6 cellular contexts compared by ENCODE assay signal in the genomic region with DNA sequence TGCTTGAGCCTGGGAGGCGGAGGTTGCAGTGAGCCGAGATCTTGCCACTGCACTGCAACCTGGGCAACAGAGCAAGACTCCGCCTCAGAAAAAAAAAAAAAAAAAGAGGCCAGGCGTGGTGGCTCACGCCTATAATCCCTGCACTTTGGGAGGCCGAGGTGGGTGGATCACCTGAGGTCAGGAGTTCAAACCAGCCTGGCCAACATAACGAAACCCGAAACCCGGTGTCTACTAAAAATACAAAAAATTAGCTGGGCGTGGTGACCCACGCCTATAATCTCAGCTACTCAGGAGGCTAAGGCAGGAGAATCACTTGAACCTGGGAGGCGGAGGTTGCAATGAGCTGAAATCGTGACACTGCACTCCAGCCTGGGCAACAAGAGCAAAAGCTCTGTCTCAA. TPM values are rescaled to one million over a fixed set of nuclear protein-coding genes. Genes with fewer than 3 reads are reported as not detected.
DNase-seq lines count a peak whose midpoint lies in the region; ATAC-seq, FAIRE-seq and TF ChIP-seq lines count a peak whose summit lies in the region.
"Not testable (repeated sequence)": the region's sequence is repeated elsewhere in the genome, so short reads cannot be mapped to it uniquely, and the experiment has no call there.

No MANE protein-coding gene starts in this region.

- RAD21 ChIA-PET in HCT116 (lab: Charles Lee; ENCODE audit: low non-redundant PET in 1 of 2, low total read pairs in 2 of 2, uncharacterized antibody in 2 of 2, unreplicated experiment in 2 of 2), result interaction anchor here in 1 of 2 experiments (0.7 to 0.8 kb wide), 2 partner anchors 50 to 76 kb away, joined by 4 to 5 read pairs; no protein-coding TSS in a partner anchor

- not testable (repeated sequence) for TF ChIP-seq CTCF in HCT116 (IDR thresholded peaks at IDR 0.05 in 2 of 3, conservative IDR thresholded peaks at IDR 0.05 in 1 of 3; ENCODE audit: borderline replicate concordance in 1 of 3, insufficient read depth in 1 of 3, low read depth in 2 of 3, low read length in 2 of 3); MM.1S (IDR thresholded peaks at IDR 0.05; ENCODE audit: low read length); PC-9 (conservative IDR thresholded peaks at IDR 0.05); K562 (IDR thresholded peaks at IDR 0.05 in 2 of 3, conservative IDR thresholded peaks at IDR 0.05 in 1 of 3; ENCODE audit: insufficient read depth in 2 of 3, low read depth in 1 of 3, low read length in 3 of 3); mucosa of descending colon (IDR thresholded peaks at IDR 0.05); sigmoid colon (IDR thresholded peaks at IDR 0.05)

- intact Hi-C loops in HCT116 (cut with micrococcal nuclease); PC-9 (cut with micrococcal nuclease; ENCODE audit: unreplicated experiment); K562 (cut with micrococcal nuclease); mucosa of descending colon (cut with DNase I, micrococcal nuclease); sigmoid colon (cut with DNase I): not testable (repeated sequence)

- in situ Hi-C loops in K562 (cut with MboI), result not testable (repeated sequence)

- H3K27me3 ChIP-seq in HCT116 (ENCODE audit: insufficient read depth, low read length); MM.1S (replicated peaks; ENCODE audit: insufficient read depth, low read length); PC-9 (ENCODE audit: insufficient read depth, low read depth); K562 (ENCODE audit: control insufficient read depth in 2 of 2, insufficient read depth in 2 of 2, low read length in 2 of 2); sigmoid colon: not testable (repeated sequence)

- not testable (repeated sequence) for FAIRE-seq in K562 (lab: Jason Lieb, UNC)

- not testable (repeated sequence) for H2AFZ ChIP-seq in HCT116 (ENCODE audit: low read depth, low read length, poor library complexity, severe bottlenecking); MM.1S (ENCODE audit: low read length); PC-9; K562 (ENCODE audit: low read depth, low read length)

- H3K4me3 ChIP-seq in HCT116 (replicated peaks in 1 of 2; ENCODE audit: low read depth in 1 of 2, low read length in 2 of 2); MM.1S (ENCODE audit: low read length); PC-9; K562; mucosa of descending colon; sigmoid colon: not testable (repeated sequence)

- not testable (repeated sequence) for TF ChIP-seq EP300 in K562 (IDR thresholded peaks at IDR 0.05; ENCODE audit: low read length); sigmoid colon (IDR thresholded peaks at IDR 0.05)

- not testable (repeated sequence) for BruUV-seq in HCT116 (replicated peaks; lab: Mats Ljungman, UMichigan); PC-9 (replicated peaks; lab: Mats Ljungman, UMichigan); K562 (replicated peaks; lab: Mats Ljungman, UMichigan)

- ATAC-seq in HCT116 (peak; percentile 84), K562 (peak; percentile 42), mucosa of descending colon (peak; percentile 61)

- not testable (repeated sequence) for TF ChIP-seq POLR2A in HCT116 (IDR thresholded peaks at IDR 0.05; ENCODE audit: borderline replicate concordance, extremely low read depth, insufficient read depth, insufficient read length); K562 (conservative IDR thresholded peaks at IDR 0.05); sigmoid colon (IDR thresholded peaks at IDR 0.05)

- H3F3A ChIP-seq in MM.1S (ENCODE audit: insufficient read depth, low read length); PC-9 (ENCODE audit: insufficient read depth, low read depth): not testable (repeated sequence)

- POLR2A ChIA-PET in HCT116 (lab: Charles Lee), result interaction anchor here (0.6 to 1.2 kb wide), 2 partner anchors 25 to 26 kb away, joined by 3 to 4 read pairs; a partner anchor contains a TSS
- POLR2A ChIA-PET in PC-9 (lab: Charles Lee; ENCODE audit: unreplicated experiment), result interaction anchor here (0.6 kb wide), 2 partner anchors 28 to 128 kb away, joined by 3 to 7 read pairs; no protein-coding TSS in a partner anchor
- POLR2A ChIA-PET in K562 (lab: Yijun Ruan, JAX), result interaction anchor here (0.5 to 1.3 kb wide), 4 partner anchors 10 to 203 kb away, joined by 3 to 4 read pairs (median 4); no protein-coding TSS in a partner anchor

- H3K4me1 ChIP-seq in HCT116 (ENCODE audit: control insufficient read depth in 1 of 2, insufficient read depth in 2 of 2, low read length in 2 of 2), result peaks cover 18 to 31% of the 10 kb centered on the region in 2 experiments
- H3K4me1 ChIP-seq in MM.1S (ENCODE audit: low read length); PC-9 (replicated peaks; ENCODE audit: insufficient read depth); K562 (replicated peaks in 1 of 2; ENCODE audit: control insufficient read depth in 2 of 2, insufficient read depth in 2 of 2, low read length in 2 of 2); mucosa of descending colon (ENCODE audit: low read depth); sigmoid colon: not testable (repeated sequence)

- H3K9me2 ChIP-seq in HCT116 (ENCODE audit: insufficient read depth); MM.1S (replicated peaks; ENCODE audit: insufficient read depth, low read length); PC-9 (ENCODE audit: insufficient read depth): not testable (repeated sequence)

- not testable (repeated sequence) for H3K79me2 ChIP-seq in HCT116 (ENCODE audit: insufficient read depth, low read length); MM.1S (ENCODE audit: low read length); PC-9 (ENCODE audit: low read depth); K562 (ENCODE audit: control insufficient read depth, insufficient read depth, low read length)

- not testable (repeated sequence) for H3K9ac ChIP-seq in HCT116 (ENCODE audit: low read length); MM.1S (ENCODE audit: low read length); K562 (ENCODE audit: insufficient read depth in 1 of 2, low read depth in 2 of 2, low read length in 2 of 2)

- not testable (repeated sequence) for DNase-seq in HCT116 (ENCODE audit: low read depth, low spot score); K562 (ENCODE audit: extremely low read depth in 1 of 4, low spot score in 3 of 4); mucosa of descending colon
- peak; percentile 77 for DNase-seq in MM.1S
- DNase-seq in PC-9, result peak in 1 of 2 experiments; percentile 29
- peak; percentile 13 for DNase-seq in sigmoid colon

- peaks cover 18 to 27% of the 10 kb centered on the region in 2 experiments; a peak in 3 of 4 replicates for H3K36me3 ChIP-seq in HCT116 (ENCODE audit: control insufficient read depth in 1 of 2, insufficient read depth in 2 of 2, low read length in 2 of 2)
- not testable (repeated sequence) for H3K36me3 ChIP-seq in MM.1S (replicated peaks; ENCODE audit: insufficient read depth, low read length); PC-9 (ENCODE audit: low read depth); mucosa of descending colon (ENCODE audit: low read depth)
- H3K36me3 ChIP-seq in K562 (ENCODE audit: control insufficient read depth, insufficient read depth, low read length), result peaks cover 70% of the 10 kb centered on the region
- H3K36me3 ChIP-seq in sigmoid colon, result peaks cover 15 to 89% (median 30%) of the 10 kb centered on the region in 4 donors

- TF ChIP-seq RAD21 in HCT116 (IDR thresholded peaks at IDR 0.05; ENCODE audit: low read depth); K562 (CRISPR knock-in tag; conservative IDR thresholded peaks at IDR 0.05 in 1 of 2, IDR thresholded peaks at IDR 0.05 in 1 of 2): not testable (repeated sequence)

- 58% methylated on average over 12 of the region's 13 CpGs for WGBS in K562 (ENCODE audit: insufficient coverage, low coverage, missing lambda C conversion rate)
- 60 to 89% methylated on average over 13 of the region's 13 CpGs for WGBS in sigmoid colon, 2 donors

- peak overlapping the region; percentile 58 for H3K4me2 ChIP-seq in HCT116 (ENCODE audit: low read length)
- not testable (repeated sequence) for H3K4me2 ChIP-seq in MM.1S (ENCODE audit: low read depth, low read length); K562 (ENCODE audit: insufficient read depth, low read length)
- 0 out of 2 replicates have a peak overlapping the region, but pooled peaks have one; percentile 28 for H3K4me2 ChIP-seq in PC-9

- H3K9me1 ChIP-seq in K562 (ENCODE audit: control insufficient read depth, insufficient read depth, low read length), result not testable (repeated sequence)

- CTCF ChIA-PET in HCT116 (lab: Charles Lee); PC-9 (lab: Charles Lee); K562 (lab: Yijun Ruan, JAX; ENCODE audit: low intra/inter-chr PET ratio): not testable (repeated sequence)

- H4K20me1 ChIP-seq in HCT116 (ENCODE audit: insufficient read depth); MM.1S (ENCODE audit: insufficient read depth, low read length); PC-9 (ENCODE audit: insufficient read depth); K562 (replicated peaks; ENCODE audit: control insufficient read depth, insufficient read depth, low read length): not testable (repeated sequence)

- not testable (repeated sequence) for H3K27ac ChIP-seq in HCT116 (ENCODE audit: low read depth, low read length); MM.1S (ENCODE audit: low read length); K562 (ENCODE audit: extremely low read depth, low read depth, low read length); sigmoid colon
- H3K27ac ChIP-seq in PC-9, result peak overlapping the region; percentile 41; the same call in 1 of the 2 replicates

- not testable (repeated sequence) for H3K9me3 ChIP-seq in HCT116 (ENCODE audit: control insufficient read depth in 1 of 2, insufficient read depth in 1 of 2, low read depth in 1 of 2, low read length in 2 of 2); MM.1S (replicated peaks; ENCODE audit: insufficient read depth, low read length); PC-9 (ENCODE audit: insufficient read depth, low read depth); K562 (replicated peaks; ENCODE audit: control insufficient read depth, insufficient read depth, low read depth, low read length); mucosa of descending colon; sigmoid colon

RNA-seq across cellular contexts. Expression of a gene that starts 26.3 kb away (rescaled TPM):
- 124 TPM for total RNA-seq in HCT116 (2021; ENCODE audit: unreplicated experiment)
- 113 and 117 TPM in 2 replicates for polyA plus RNA-seq in HCT116 (2012)
- 134 and 156 TPM in 2 replicates for total RNA-seq in PC-9 (2021)
- total RNA-seq in K562 (2011; cell fraction: chromatin; rRNA removed; ENCODE audit: low replicate concordance), result 64.6 and 140 TPM in 2 replicates
- 103 and 112 TPM in 2 replicates for total RNA-seq in K562 (2011; cell fraction: nucleolus; rRNA removed)
- 79.6 and 82.3 TPM in 2 replicates for total RNA-seq in K562 (2011; cell fraction: nucleoplasm; rRNA removed)
- 106 and 126 TPM in 2 replicates for total RNA-seq in K562 (2014; rRNA removed)
- 96.5 and 107 TPM in 2 replicates for total RNA-seq in K562 (2014; rRNA removed; fragmentation: Illumina TruSeq; extraction: Trizol)
- total RNA-seq in K562 (2015; rRNA removed; fragmentation: Illumina TruSeq; extraction: Trizol), result 134 and 139 TPM in 2 replicates
- 126 and 149 TPM in 2 replicates for total RNA-seq in K562 (2021)
- polyA plus RNA-seq in K562 (2011; rRNA removed), result 93.5 and 118 TPM in 2 replicates
- 87.8 and 89.2 TPM in 2 replicates for polyA plus RNA-seq in K562 (2011; cell fraction: cytosol; rRNA removed)
- polyA plus RNA-seq in K562 (2011; cell fraction: nucleus; rRNA removed), result 78.2 and 92.8 TPM in 2 replicates
- 94.3 and 129 TPM in 2 replicates for polyA plus RNA-seq in K562 (2012)
- 187 and 202 TPM in 2 replicates for polyA plus RNA-seq in K562 (2014; fragmentation: Illumina TruSeq; extraction: Trizol)
- 10 to 100 TPM; 16.4 to 28.1 TPM for polyA plus RNA-seq in K562 (2014; fragmentation: Nextera tagmentation; extraction: Ambion mirVana)
- 142 TPM in 2 replicates for polyA plus RNA-seq in K562 (2014; rRNA removed)
- 102 and 113 TPM in 2 replicates for polyA minus RNA-seq in K562 (2011; rRNA and poly(A)+ RNA removed)
- polyA minus RNA-seq in K562 (2011; cell fraction: cytosol; rRNA and poly(A)+ RNA removed), result 61.3 and 61.4 TPM in 2 replicates
- 26.4 and 52.8 TPM in 2 replicates for polyA minus RNA-seq in K562 (2011; cell fraction: nucleus; rRNA and poly(A)+ RNA removed)
- 10 to 100 TPM; 23.0 to 34.3 (median 25.3) TPM for total RNA-seq in mucosa of descending colon
- 10 to 100 TPM in 3 of 4 donors, 1 to 10 TPM in 1; 8.9 to 18.8 (median 10.8) TPM for total RNA-seq in sigmoid colon
- polyA plus RNA-seq in sigmoid colon, result 10 to 100 TPM; 25.2 to 64.2 (median 26.8) TPM
